ENCODE assay signal across 8 cellular contexts in genomic region chr10:12710594-12711343, GRCh38.
DNase-seq lines count a peak whose midpoint lies in the region; ATAC-seq and TF ChIP-seq lines count a peak whose summit lies in the region.

No MANE protein-coding gene starts in this region.

- peaks cover 30% of the 10 kb centered on the region for H3K4me1 ChIP-seq in lower lobe of right lung

- no peaks in the 10 kb centered on the region for H3K9me3 ChIP-seq in lower lobe of right lung

- TF ChIP-seq CTCF in GM12864 (IDR thresholded peaks at IDR 0.05; ENCODE audit: low read depth, low read length, missing control alignments) = peak; percentile 95
- TF ChIP-seq CTCF in lower lobe of right lung (IDR thresholded peaks at IDR 0.05) = peak; percentile 93

- H3K9me3 Mint-ChIP-seq in dendritic cell treated with granulocyte-macrophage colony-stimulating factor and Interleukin-4, amounts not matched to agents 40 ng/mL and 50 ng/mL, for 4 days = no peaks in the 10 kb centered on the region

- peak overlapping the region; percentile 70 for H3K27ac Mint-ChIP-seq in dendritic cell treated with granulocyte-macrophage colony-stimulating factor and Interleukin-4, amounts not matched to agents 40 ng/mL and 50 ng/mL, for 4 days

- H3K36me3 Mint-ChIP-seq in dendritic cell treated with granulocyte-macrophage colony-stimulating factor and Interleukin-4, amounts not matched to agents 40 ng/mL and 50 ng/mL, for 4 days (ENCODE audit: low read depth) = peaks cover 10% of the 10 kb centered on the region

- no peaks in the 10 kb centered on the region for H3K36me3 ChIP-seq in lower lobe of right lung

- H3K4me3 Mint-ChIP-seq in dendritic cell treated with granulocyte-macrophage colony-stimulating factor and Interleukin-4, amounts not matched to agents 40 ng/mL and 50 ng/mL, for 4 days = no peak overlapping the region

- H3K4me3 ChIP-seq in GM12864 (ENCODE audit: low read depth, low read length) = no peak overlapping the region
- H3K4me3 ChIP-seq in lower lobe of right lung = no peak overlapping the region

- no peaks in the 10 kb centered on the region for H3K27me3 Mint-ChIP-seq in dendritic cell treated with granulocyte-macrophage colony-stimulating factor and Interleukin-4, amounts not matched to agents 40 ng/mL and 50 ng/mL, for 4 days

- H3K27me3 ChIP-seq in lower lobe of right lung (ENCODE audit: low read depth) = no peaks in the 10 kb centered on the region

- intact Hi-C loops in dendritic cell treated with granulocyte-macrophage colony-stimulating factor and Interleukin-4, amounts not matched to agents 40 ng/mL and 50 ng/mL, for 4 days (cut with micrococcal nuclease) = loop anchor here (5.0 kb wide), 2 partner anchors 498 to 513 kb away; partner anchors contain the start of genes CDC123 and NUDT5
- intact Hi-C loops in lower lobe of right lung (cut with DNase I) = no loop called here

- ATAC-seq in HG03280 (IDR thresholded peaks at IDR 0.05; ENCODE audit: unreplicated experiment) (peak; percentile 81), lower lobe of right lung (peak; percentile 88 to 91), HG02884 (IDR thresholded peaks at IDR 0.05; ENCODE audit: unreplicated experiment) (no peak)

- H3K27ac ChIP-seq in lower lobe of right lung = no peak overlapping the region

- peaks cover 46% of the 10 kb centered on the region for H3K4me1 Mint-ChIP-seq in dendritic cell treated with granulocyte-macrophage colony-stimulating factor and Interleukin-4, amounts not matched to agents 40 ng/mL and 50 ng/mL, for 4 days (ENCODE audit: low read depth)

- peak; percentile 27 for DNase-seq in GM12864 (ENCODE audit: low read depth)
- peak; percentile 40 for DNase-seq in NCI-H526 treated with DMSO at 0.1 percent for 48 hours (lab: John Stamatoyannopoulos, UW)
- DNase-seq in activated CD4-positive, alpha-beta T cell treated with anti-CD3 and anti-CD28 coated beads, Interleukin-2, amount 50 U/mL, for 24 hours (ENCODE audit: low read depth in 1 of 2, low spot score in 1 of 2) = peak; percentile 73 to 75
- DNase-seq in lower lobe of right lung = peak; percentile 74
- DNase-seq in stimulated activated CD4-positive, alpha-beta T cell treated with anti-CD3 and anti-CD28 coated beads, TNF-alpha, amount 100 ng/mL, for 48 hours (ENCODE audit: low read depth in 3 of 3) = peak; percentile 65 to 77 (median 67)
